20 cellular contexts compared by ENCODE assay signal in genomic region chr5:149664666-149665415, GRCh38.
"Had no signal": no experiment of that assay in that cellular context is flagged by ENCODE, and none has a peak within 500 bp of the region (broad histone marks: within the 10 kb centered on the region; RNA-seq: fewer than 3 reads in every experiment).

No MANE protein-coding gene starts in this region.

- H3K9me3 Mint-ChIP-seq: stimulated activated memory B cell treated with anti-CD40 and anti-IgM and Interleukin-4, amounts not matched to agents 10 μg/mL and 1 μg/mL and 100 μg/mL, for 72 hours had no signal

- H3K36me3 ChIP-seq: heart right ventricle, ovary, prostate gland, right lobe of liver, vagina had no signal

- H3K9me3 ChIP-seq: ovary, prostate gland, right lobe of liver, vagina had no signal

- H3K36me3 Mint-ChIP-seq: stimulated activated memory B cell treated with anti-CD40 and anti-IgM and Interleukin-4, amounts not matched to agents 10 μg/mL and 1 μg/mL and 100 μg/mL, for 72 hours had no signal

- H3K27me3 Mint-ChIP-seq: activated naive CD8-positive, alpha-beta T cell treated with anti-CD3 and anti-CD28 coated beads for 36 hours had no signal

- ATAC-seq: activated CD8-positive, alpha-beta T cell treated with anti-CD3 and anti-CD28 coated beads, Interleukin-2, amount 10 ng/mL, durations not matched to agents 7 days and 5 days; naive thymus-derived CD8-positive, alpha-beta T cell; stimulated activated memory B cell treated with anti-CD40 and anti-IgM and Interleukin-4, amounts not matched to agents 10 μg/mL and 1 μg/mL and 100 μg/mL, for 72 hours had no signal

- H3K27ac ChIP-seq: coronary artery, epithelial cell of prostate, ovary, prostate gland, right lobe of liver, vagina, VCaP had no signal

- DNase-seq: activated CD4-positive, alpha-beta T cell treated with anti-CD3 and anti-CD28 coated beads, Interleukin-2, amount 10 ng/mL, durations not matched to agents 7 days and 5 days; activated CD4-positive, CD25-positive, alpha-beta regulatory T cell treated with anti-CD3 and anti-CD28 coated beads, Interleukin-2, amount 50 U/mL, for 72 hours; activated CD8-positive, alpha-beta T cell treated with anti-CD3 and anti-CD28 coated beads, Interleukin-2, amount 10 ng/mL, durations not matched to agents 7 days and 5 days; activated naive CD4-positive, alpha-beta T cell treated with Interleukin-2 at 50 U/mL for 16 hours; activated naive CD8-positive, alpha-beta T cell treated with anti-CD3 and anti-CD28 coated beads for 36 hours; activated T-cell treated with anti-CD3 and anti-CD28 coated beads, Interleukin-2, amount 50 U/mL, for 48 hours; cerebellar nuclear complex; heart right ventricle; naive thymus-derived CD8-positive, alpha-beta T cell; ovary; small intestine; stimulated activated CD4-positive, alpha-beta T cell treated with anti-CD3 and anti-CD28 coated beads, Interleukin-15, amount 100 ng/mL, for 24 hours; trophoblast cell had no signal

- H3K4me3 ChIP-seq: coronary artery, heart right ventricle, ovary, prostate gland, right lobe of liver, vagina had no signal

- H3K4me1 Mint-ChIP-seq: activated CD4-positive, alpha-beta T cell treated with anti-CD3 and anti-CD28 coated beads, Interleukin-2, amount 10 ng/mL, durations not matched to agents 7 days and 5 days; activated naive CD8-positive, alpha-beta T cell treated with anti-CD3 and anti-CD28 coated beads for 36 hours had no signal

- H3K4me3 Mint-ChIP-seq: activated CD4-positive, alpha-beta T cell treated with anti-CD3 and anti-CD28 coated beads, Interleukin-2, amount 10 ng/mL, durations not matched to agents 7 days and 5 days; activated CD8-positive, alpha-beta T cell treated with anti-CD3 and anti-CD28 coated beads, Interleukin-2, amount 10 ng/mL, durations not matched to agents 7 days and 5 days; activated naive CD8-positive, alpha-beta T cell treated with anti-CD3 and anti-CD28 coated beads for 36 hours; naive thymus-derived CD8-positive, alpha-beta T cell; stimulated activated memory B cell treated with anti-CD40 and anti-IgM and Interleukin-4, amounts not matched to agents 10 μg/mL and 1 μg/mL and 100 μg/mL, for 72 hours had no signal

- H3K27me3 ChIP-seq: heart right ventricle, ovary, right lobe of liver, vagina had no signal

- H3K4me1 ChIP-seq: prostate gland, vagina had no signal

- H3K27ac Mint-ChIP-seq: activated CD4-positive, alpha-beta T cell treated with anti-CD3 and anti-CD28 coated beads, Interleukin-2, amount 10 ng/mL, durations not matched to agents 7 days and 5 days; activated CD8-positive, alpha-beta T cell treated with anti-CD3 and anti-CD28 coated beads, Interleukin-2, amount 10 ng/mL, durations not matched to agents 7 days and 5 days; activated naive CD8-positive, alpha-beta T cell treated with anti-CD3 and anti-CD28 coated beads for 36 hours; naive thymus-derived CD8-positive, alpha-beta T cell; stimulated activated memory B cell treated with anti-CD40 and anti-IgM and Interleukin-4, amounts not matched to agents 10 μg/mL and 1 μg/mL and 100 μg/mL, for 72 hours had no signal
